Comparison of ENCODE assay signal across 9 cellular contexts in genomic region chr19:17847538-17848366, GRCh38. TPM values are rescaled to one million over a fixed set of nuclear protein-coding genes. Genes with fewer than 3 reads are reported as not detected.
DNase-seq lines count a peak whose midpoint lies in the region; ATAC-seq and TF ChIP-seq lines count a peak whose summit lies in the region.
"Had no signal": no experiment of that assay in that cellular context is flagged by ENCODE, and none has a peak within 500 bp of the region (broad histone marks: within the 10 kb centered on the region; RNA-seq: fewer than 3 reads in every experiment).

Gene JAK3, minus strand, starts transcription at chr19:17847982. Its CDS starts 3,565 bp downstream, at chr19:17844417.

- H3K4me1 ChIP-seq in BE2C, result no peaks in the 10 kb centered on the region

- H3K9me3 Mint-ChIP-seq in naive thymus-derived CD8-positive, alpha-beta T cell, result peaks cover 0 to 2% (median 0%) of the 10 kb centered on the region in 9 donors

- peak within 1 kb of the TSS; percentile 92 to 99 (median 97) for H3K27ac Mint-ChIP-seq in naive thymus-derived CD8-positive, alpha-beta T cell

- H3K9me3 ChIP-seq in BE2C, result no peaks in the 10 kb centered on the region

- DNase-seq in BE2C, result peak; percentile 79
- DNase-seq in GM20000 (ENCODE audit: low spot score), result peak; percentile 89
- DNase-seq in NCI-H69 (lab: John Stamatoyannopoulos, UW), result peak; percentile 75
- peak; percentile 88 for DNase-seq in activated T-cell treated with anti-CD3 and anti-CD28 coated beads for 48 hours (ENCODE audit: low read depth)
- DNase-seq in naive thymus-derived CD8-positive, alpha-beta T cell, result peak; percentile 70 to 90 (median 84)
- DNase-seq in stimulated activated CD8-positive, alpha-beta memory T cell treated with anti-CD3 and anti-CD28 coated beads, Interleukin-7, amount 100 ng/mL, for 48 hours (ENCODE audit: extremely low read depth in 1 of 2, low read depth in 1 of 2), result peak; percentile 84 to 90

- peak; percentile 36 for ATAC-seq in esophagus mucosa
- peak; percentile 81 to 88 for ATAC-seq in naive thymus-derived CD8-positive, alpha-beta T cell
- ATAC-seq in HG03469 (IDR thresholded peaks at IDR 0.05; ENCODE audit: unreplicated experiment), result no peak
- ATAC-seq: HCT116 had no signal

- H3K27me3 Mint-ChIP-seq in naive thymus-derived CD8-positive, alpha-beta T cell, result no peaks in the 10 kb centered on the region

- TF ChIP-seq CTCF in BE2C (IDR thresholded peaks at IDR 0.05; ENCODE audit: low read depth, low read length) (no peak), GM20000 (IDR thresholded peaks at IDR 0.05; ENCODE audit: extremely low read depth, missing control alignments) (no peak)

- H3K36me3 ChIP-seq in BE2C, result no peaks in the 10 kb centered on the region

- H3K4me3 ChIP-seq in BE2C (ENCODE audit: low read depth, low read length), result no peak within 1 kb of the TSS

- peak within 1 kb of the TSS; percentile 78 to 98 (median 94) for H3K4me3 Mint-ChIP-seq in naive thymus-derived CD8-positive, alpha-beta T cell

- H3K4me1 Mint-ChIP-seq in naive thymus-derived CD8-positive, alpha-beta T cell, result peaks cover 26 to 77% (median 75%) of the 10 kb centered on the region in 4 donors

- POLR2A ChIA-PET in naive thymus-derived CD8-positive, alpha-beta T cell (lab: Charles Lee), result interaction anchor here (0.6 to 3.2 kb wide), 17 partner anchors 9 to 336 kb away, joined by 3 to 23 read pairs (median 4); partner anchors contain the start of genes B3GNT3, CCDC124, FCHO1 and MAP1S

- peaks cover 0 to 19% (median 0%) of the 10 kb centered on the region in 3 donors for H3K36me3 Mint-ChIP-seq in naive thymus-derived CD8-positive, alpha-beta T cell

- H3K27me3 ChIP-seq in BE2C, result no peaks in the 10 kb centered on the region

RNA-seq across cellular contexts. Expression of gene JAK3, which starts in this region (rescaled TPM):
- not detected for polyA plus RNA-seq in BE2C (2012; ENCODE audit: insufficient read depth, insufficient read length, low read depth)
- 2.0 TPM for total RNA-seq in esophagus mucosa
- total RNA-seq in naive thymus-derived CD8-positive, alpha-beta T cell, result 100 to 1,000 TPM; 120 to 122 TPM
- polyA plus RNA-seq in naive thymus-derived CD8-positive, alpha-beta T cell, result 100 to 1,000 TPM in 2 of 3 donors, 10 to 100 TPM in 1; 78.7 to 122 (median 109) TPM

Comparison
In these comparisons a context has a peak if more than half of its experiments do, and no peak if none do; other contexts are left out.
1. RNA of gene JAK3 (total RNA-seq): 120 to 122 TPM in naive thymus-derived CD8-positive, alpha-beta T cell; 2.0 TPM in esophagus mucosa (single experiment); every median in the first group is over 10 times any median in the second.
2. Peak in every context shown above with its lines, with median percentiles within 50 percentile points of each other: DNase-seq.